1 cellular context compared by ENCODE assay signal in the genomic region with DNA sequence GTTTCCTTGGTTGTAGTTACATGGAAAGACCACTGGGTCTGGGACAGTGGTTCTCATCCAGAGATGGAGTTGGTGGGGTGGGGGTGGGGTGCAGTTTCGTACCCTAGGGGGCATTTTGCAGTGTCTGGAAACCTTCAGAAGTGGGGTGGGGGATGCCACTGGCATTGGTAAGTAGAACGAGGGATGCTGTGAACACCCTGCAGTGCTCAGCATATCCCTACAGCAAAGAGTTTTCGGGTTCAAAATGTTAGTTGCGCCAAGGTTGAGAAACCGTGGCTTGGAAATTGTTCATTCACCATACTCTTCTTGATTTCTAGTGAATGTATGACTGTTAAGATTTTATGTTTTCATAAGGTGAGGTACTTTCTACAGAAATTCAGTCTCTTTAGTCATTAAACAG.
TF ChIP-seq lines count a peak whose summit lies in the region.

No MANE protein-coding gene starts in this region.

TF ChIP-seq in GM12878, 131 proteins besides CTCF, POLR2A, EP300 and RAD21:
- TF ChIP-seq ZBED1 (IDR thresholded peaks at IDR 0.05; ENCODE audit: borderline replicate concordance) = no peak
- TF ChIP-seq, protein P1, sequence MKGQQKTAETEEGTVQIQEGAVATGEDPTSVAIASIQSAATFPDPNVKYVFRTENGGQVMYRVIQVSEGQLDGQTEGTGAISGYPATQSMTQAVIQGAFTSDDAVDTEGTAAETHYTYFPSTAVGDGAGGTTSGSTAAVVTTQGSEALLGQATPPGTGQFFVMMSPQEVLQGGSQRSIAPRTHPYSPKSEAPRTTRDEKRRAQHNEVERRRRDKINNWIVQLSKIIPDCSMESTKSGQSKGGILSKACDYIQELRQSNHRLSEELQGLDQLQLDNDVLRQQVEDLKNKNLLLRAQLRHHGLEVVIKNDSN (IDR thresholded peaks at IDR 0.05; ENCODE audit: borderline replicate concordance, extremely low read length, insufficient read depth, low read depth, low read length) = no peak
- no peak for TF ChIP-seq ZZZ3 (IDR thresholded peaks at IDR 0.05; ENCODE audit: control insufficient read depth, insufficient read length, low read depth)
- TF ChIP-seq NFYA (IDR thresholded peaks at IDR 0.05; ENCODE audit: borderline replicate concordance, low read depth, low read length) = no peak
- no peak for TF ChIP-seq JUNB (IDR thresholded peaks at IDR 0.05)
- TF ChIP-seq PML (IDR thresholded peaks at IDR 0.05; ENCODE audit: low read length) = peak; percentile 14; the same call in 1 of the 2 replicates
- TF ChIP-seq CHD2 (IDR thresholded peaks at IDR 0.05; ENCODE audit: borderline replicate concordance, low read depth, low read length) = no peak
- peak; percentile 13; the same call in 1 of the 2 replicates for TF ChIP-seq NFIC (IDR thresholded peaks at IDR 0.05; ENCODE audit: low read depth, low read length)
- TF ChIP-seq STAT3 (IDR thresholded peaks at IDR 0.05; ENCODE audit: low read depth, low read length) = 0 out of 2 replicates have a peak, but pooled peaks have one; percentile 12
- TF ChIP-seq ZNF24 (IDR thresholded peaks at IDR 0.05) = no peak
- TF ChIP-seq BHLHE40 (IDR thresholded peaks at IDR 0.05; ENCODE audit: borderline replicate concordance in 1 of 2, low read depth in 2 of 2, low read length in 1 of 2) = no peak
- TF ChIP-seq ETV6 (conservative IDR thresholded peaks at IDR 0.05 in 1 of 2, IDR thresholded peaks at IDR 0.05 in 1 of 2; ENCODE audit: borderline replicate concordance in 1 of 2, low read depth in 1 of 2) = no peak
- no peak for TF ChIP-seq YY1 (IDR thresholded peaks at IDR 0.05; ENCODE audit: low read depth, low read length)
- no peak for TF ChIP-seq CHD4 (IDR thresholded peaks at IDR 0.05)
- TF ChIP-seq, protein P2, sequence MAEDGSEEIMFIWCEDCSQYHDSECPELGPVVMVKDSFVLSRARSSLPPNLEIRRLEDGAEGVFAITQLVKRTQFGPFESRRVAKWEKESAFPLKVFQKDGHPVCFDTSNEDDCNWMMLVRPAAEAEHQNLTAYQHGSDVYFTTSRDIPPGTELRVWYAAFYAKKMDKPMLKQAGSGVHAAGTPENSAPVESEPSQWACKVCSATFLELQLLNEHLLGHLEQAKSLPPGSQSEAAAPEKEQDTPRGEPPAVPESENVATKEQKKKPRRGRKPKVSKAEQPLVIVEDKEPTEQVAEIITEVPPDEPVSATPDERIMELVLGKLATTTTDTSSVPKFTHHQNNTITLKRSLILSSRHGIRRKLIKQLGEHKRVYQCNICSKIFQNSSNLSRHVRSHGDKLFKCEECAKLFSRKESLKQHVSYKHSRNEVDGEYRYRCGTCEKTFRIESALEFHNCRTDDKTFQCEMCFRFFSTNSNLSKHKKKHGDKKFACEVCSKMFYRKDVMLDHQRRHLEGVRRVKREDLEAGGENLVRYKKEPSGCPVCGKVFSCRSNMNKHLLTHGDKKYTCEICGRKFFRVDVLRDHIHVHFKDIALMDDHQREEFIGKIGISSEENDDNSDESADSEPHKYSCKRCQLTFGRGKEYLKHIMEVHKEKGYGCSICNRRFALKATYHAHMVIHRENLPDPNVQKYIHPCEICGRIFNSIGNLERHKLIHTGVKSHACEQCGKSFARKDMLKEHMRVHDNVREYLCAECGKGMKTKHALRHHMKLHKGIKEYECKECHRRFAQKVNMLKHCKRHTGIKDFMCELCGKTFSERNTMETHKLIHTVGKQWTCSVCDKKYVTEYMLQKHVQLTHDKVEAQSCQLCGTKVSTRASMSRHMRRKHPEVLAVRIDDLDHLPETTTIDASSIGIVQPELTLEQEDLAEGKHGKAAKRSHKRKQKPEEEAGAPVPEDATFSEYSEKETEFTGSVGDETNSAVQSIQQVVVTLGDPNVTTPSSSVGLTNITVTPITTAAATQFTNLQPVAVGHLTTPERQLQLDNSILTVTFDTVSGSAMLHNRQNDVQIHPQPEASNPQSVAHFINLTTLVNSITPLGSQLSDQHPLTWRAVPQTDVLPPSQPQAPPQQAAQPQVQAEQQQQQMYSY (CRISPR knock-in tag; IDR thresholded peaks at IDR 0.05) = no peak
- TF ChIP-seq NR2C1 (IDR thresholded peaks at IDR 0.05) = no peak
- no peak for TF ChIP-seq ZBTB11 (CRISPR knock-in tag; IDR thresholded peaks at IDR 0.05)
- TF ChIP-seq ASH2L (IDR thresholded peaks at IDR 0.05; ENCODE audit: borderline replicate concordance, low read depth) = no peak
- no peak for TF ChIP-seq CEBPZ (IDR thresholded peaks at IDR 0.05; ENCODE audit: low read depth, low read length)
- TF ChIP-seq BCL3 (IDR thresholded peaks at IDR 0.05; ENCODE audit: borderline replicate concordance, insufficient read depth, low read depth, low read length, poor library complexity, severe bottlenecking) = no peak
- TF ChIP-seq RUNX3 (IDR thresholded peaks at IDR 0.05; ENCODE audit: low read length) = no peak
- TF ChIP-seq MYC (IDR thresholded peaks at IDR 0.05; ENCODE audit: insufficient read depth, insufficient read length, insufficient replicate concordance, low read length, severe bottlenecking) = no peak
- TF ChIP-seq IKZF1 (conservative IDR thresholded peaks at IDR 0.05) = no peak
- TF ChIP-seq HDGF (IDR thresholded peaks at IDR 0.05) = no peak
- TF ChIP-seq CREB1 (IDR thresholded peaks at IDR 0.05; ENCODE audit: low read depth) = no peak
